20 cellular contexts compared by ENCODE assay signal in genomic region chr2:15667579-15668556, GRCh38.
DNase-seq lines count a peak whose midpoint lies in the region; ATAC-seq and TF ChIP-seq lines count a peak whose summit lies in the region.
"Had no signal": no experiment of that assay in that cellular context is flagged by ENCODE, and none has a peak within 500 bp of the region (broad histone marks: within the 10 kb centered on the region; RNA-seq: fewer than 3 reads in every experiment).

No MANE protein-coding gene starts in this region.

- H2AFZ ChIP-seq in neuronal stem cell (ENCODE audit: low read length): peak overlapping the region; percentile 10

- no peak overlapping the region for H3K4me2 ChIP-seq in neuronal stem cell (ENCODE audit: insufficient read depth, low read length, poor library complexity, severe bottlenecking)
- H3K4me2 ChIP-seq: KMS-11 had no signal

- H2BK15ac ChIP-seq in neuronal stem cell (ENCODE audit: low read length): no peak overlapping the region

- H3K14ac ChIP-seq in neuronal stem cell (ENCODE audit: low read length): no peak overlapping the region

- H3K18ac ChIP-seq in neuronal stem cell (ENCODE audit: low read length): no peak overlapping the region

- H3K4me1 Mint-ChIP-seq in activated CD8-positive, alpha-beta T cell treated with anti-CD3 and anti-CD28 coated beads, Interleukin-2, amount 10 ng/mL, durations not matched to agents 7 days and 5 days (ENCODE audit: low read depth): no peaks in the 10 kb centered on the region
- H3K4me1 Mint-ChIP-seq: activated CD4-positive, alpha-beta T cell treated with anti-CD3 and anti-CD28 coated beads, Interleukin-2, amount 10 ng/mL, durations not matched to agents 24 days and 14 days; naive thymus-derived CD8-positive, alpha-beta T cell had no signal

- CTCF ChIA-PET in GM10248 (lab: Yijun Ruan, JAX): no interaction called here
- CTCF ChIA-PET in activated CD8-positive, alpha-beta T cell treated with anti-CD3 and anti-CD28 coated beads, Interleukin-2, amount 10 ng/mL, durations not matched to agents 7 days and 5 days (lab: Charles Lee): no interaction called here

- no peaks in the 10 kb centered on the region for H3K36me3 Mint-ChIP-seq in activated CD8-positive, alpha-beta T cell treated with anti-CD3 and anti-CD28 coated beads, Interleukin-2, amount 10 ng/mL, durations not matched to agents 7 days and 5 days (ENCODE audit: low read depth)
- H3K36me3 Mint-ChIP-seq: activated naive CD8-positive, alpha-beta T cell had no signal

- peak; percentile 5 for DNase-seq in EL
- DNase-seq in SJCRH30: peak in 1 of 2 experiments; percentile 48
- peak; percentile 13 for DNase-seq in fibroblast of the aortic adventitia (ENCODE audit: low read depth)
- no peak for DNase-seq in neuronal stem cell (ENCODE audit: low spot score)
- DNase-seq in GM10248 (ENCODE audit: extremely low spot score): no peak
- DNase-seq in activated CD8-positive, alpha-beta T cell treated with anti-CD3 and anti-CD28 coated beads, Interleukin-2, amount 10 ng/mL, durations not matched to agents 7 days and 5 days: no peak
- DNase-seq in NCI-H524 (lab: John Stamatoyannopoulos, UW): no peak
- DNase-seq: activated CD4-positive, alpha-beta T cell treated with anti-CD3 and anti-CD28 coated beads, Interleukin-2, amount 10 ng/mL, durations not matched to agents 24 days and 14 days; cerebellar nuclear complex; H7; naive thymus-derived CD8-positive, alpha-beta T cell; NCI-H1436 treated with DMSO at 0.1 percent for 48 hours; NCI-H345; stimulated activated CD4-positive, alpha-beta T cell treated with anti-CD3 and anti-CD28 coated beads, Interleukin-2, amount 100 ng/mL, for 48 hours; T-helper 9 cell; upper lobe of left lung had no signal

- TF ChIP-seq CTCF in fibroblast of the aortic adventitia (IDR thresholded peaks at IDR 0.05; ENCODE audit: insufficient read depth, low read length): no peak
- TF ChIP-seq CTCF in GM10248 (IDR thresholded peaks at IDR 0.05; ENCODE audit: control extremely low read depth, extremely low read depth, low read depth, missing control alignments): no peak

- POLR2A ChIA-PET in GM10248 (lab: Yijun Ruan, JAX): no interaction called here
- POLR2A ChIA-PET in activated CD8-positive, alpha-beta T cell treated with anti-CD3 and anti-CD28 coated beads, Interleukin-2, amount 10 ng/mL, durations not matched to agents 7 days and 5 days (lab: Charles Lee): no interaction called here

- H3K27ac Mint-ChIP-seq in activated CD8-positive, alpha-beta T cell treated with anti-CD3 and anti-CD28 coated beads, Interleukin-2, amount 10 ng/mL, durations not matched to agents 7 days and 5 days: no peak overlapping the region
- H3K27ac Mint-ChIP-seq: activated CD4-positive, alpha-beta T cell treated with anti-CD3 and anti-CD28 coated beads, Interleukin-2, amount 10 ng/mL, durations not matched to agents 24 days and 14 days; activated naive CD8-positive, alpha-beta T cell; naive thymus-derived CD8-positive, alpha-beta T cell had no signal

- H2BK5ac ChIP-seq in neuronal stem cell (ENCODE audit: low read length): no peak overlapping the region

- H2AK5ac ChIP-seq in neuronal stem cell (ENCODE audit: low read depth, low read length): no peak overlapping the region

- no peak overlapping the region for H3K9ac ChIP-seq in neuronal stem cell (ENCODE audit: low read depth, low read length, poor library complexity)
- H3K9ac ChIP-seq: KMS-11 had no signal

- WGBS in neuronal stem cell (ENCODE audit: extremely low coverage in 2 of 2, insufficient read length in 2 of 2, insufficient replicate concordance in 1 of 2), 2 donors: 100% methylated on average over 1 of the region's 6 CpGs; no CpG with 5 or more reads in 1 of the 2 donors

- H4K91ac ChIP-seq in neuronal stem cell (ENCODE audit: low read depth, low read length, poor library complexity): no peak overlapping the region

- H3K4me1 ChIP-seq in SJCRH30: peaks cover 28% of the 10 kb centered on the region
- peaks cover 4 to 10% of the 10 kb centered on the region in 2 donors for H3K4me1 ChIP-seq in neuronal stem cell (ENCODE audit: control insufficient read depth in 2 of 2, insufficient read depth in 1 of 2, low read depth in 1 of 2, low read length in 2 of 2)
- H3K4me1 ChIP-seq: SJSA1, upper lobe of left lung had no signal

- no peak overlapping the region for H2BK120ac ChIP-seq in neuronal stem cell (ENCODE audit: low read depth, low read length)

- no peaks in the 10 kb centered on the region for H3K27me3 ChIP-seq in SJCRH30
- H3K27me3 ChIP-seq in neuronal stem cell (ENCODE audit: control insufficient read depth in 3 of 3, insufficient read depth in 3 of 3, low read depth in 1 of 3, low read length in 3 of 3): no peaks in the 10 kb centered on the region
- H3K27me3 ChIP-seq: SJSA1, upper lobe of left lung had no signal

- H3K9me3 Mint-ChIP-seq in activated CD8-positive, alpha-beta T cell treated with anti-CD3 and anti-CD28 coated beads, Interleukin-2, amount 10 ng/mL, durations not matched to agents 7 days and 5 days (ENCODE audit: insufficient read depth): no peaks in the 10 kb centered on the region
- H3K9me3 Mint-ChIP-seq: activated CD4-positive, alpha-beta T cell treated with anti-CD3 and anti-CD28 coated beads, Interleukin-2, amount 10 ng/mL, durations not matched to agents 24 days and 14 days had no signal

- H2BK12ac ChIP-seq in neuronal stem cell (ENCODE audit: low read length): no peak overlapping the region

- H3K4me3 ChIP-seq in SJCRH30 (peak overlapping the region; percentile 26), fibroblast of the aortic adventitia (ENCODE audit: low read depth, low read length) (no peak overlapping the region), neuronal stem cell (ENCODE audit: low read length in 2 of 2) (no peak overlapping the region)
- H3K4me3 ChIP-seq: SJSA1, upper lobe of left lung had no signal

- ATAC-seq in HG03108 (IDR thresholded peaks at IDR 0.05; ENCODE audit: unreplicated experiment): no peak
- no peak for ATAC-seq in activated CD8-positive, alpha-beta T cell treated with anti-CD3 and anti-CD28 coated beads, Interleukin-2, amount 10 ng/mL, durations not matched to agents 7 days and 5 days
- ATAC-seq: naive thymus-derived CD8-positive, alpha-beta T cell had no signal

- H3K9me3 ChIP-seq in SJCRH30 (replicated peaks) (0 out of 2 replicates have a peak, but pooled peaks cover 4% of the 10 kb centered on the region), neuronal stem cell (replicated peaks in 1 of 2; ENCODE audit: control insufficient read depth in 2 of 2, insufficient read depth in 1 of 2, low read depth in 1 of 2, low read length in 2 of 2) (peaks cover 0 to 5% of the 10 kb centered on the region in 2 donors)
- H3K9me3 ChIP-seq: SJSA1, upper lobe of left lung had no signal

- no peak overlapping the region for H3K4me3 Mint-ChIP-seq in activated CD8-positive, alpha-beta T cell treated with anti-CD3 and anti-CD28 coated beads, Interleukin-2, amount 10 ng/mL, durations not matched to agents 7 days and 5 days
- H3K4me3 Mint-ChIP-seq: activated CD4-positive, alpha-beta T cell treated with anti-CD3 and anti-CD28 coated beads, Interleukin-2, amount 10 ng/mL, durations not matched to agents 24 days and 14 days; activated naive CD8-positive, alpha-beta T cell; naive thymus-derived CD8-positive, alpha-beta T cell had no signal

- H3K4ac ChIP-seq in neuronal stem cell (ENCODE audit: low read length): no peak overlapping the region

- H3K36me3 ChIP-seq in SJCRH30 (no peaks in the 10 kb centered on the region), neuronal stem cell (replicated peaks in 1 of 2; ENCODE audit: control insufficient read depth in 2 of 2, insufficient read depth in 2 of 2, low read length in 2 of 2) (no peaks in the 10 kb centered on the region)
- H3K36me3 ChIP-seq: SJSA1, upper lobe of left lung had no signal

- no peak overlapping the region for H4K8ac ChIP-seq in neuronal stem cell (ENCODE audit: low read depth, low read length)

- H3K79me1 ChIP-seq in neuronal stem cell (ENCODE audit: low read depth, low read length): no peaks in the 10 kb centered on the region

- H3K27me3 Mint-ChIP-seq in activated CD8-positive, alpha-beta T cell treated with anti-CD3 and anti-CD28 coated beads, Interleukin-2, amount 10 ng/mL, durations not matched to agents 7 days and 5 days (ENCODE audit: low read depth): no peaks in the 10 kb centered on the region
- H3K27me3 Mint-ChIP-seq: activated CD4-positive, alpha-beta T cell treated with anti-CD3 and anti-CD28 coated beads, Interleukin-2, amount 10 ng/mL, durations not matched to agents 24 days and 14 days had no signal

- no peak overlapping the region for H3K23ac ChIP-seq in neuronal stem cell (ENCODE audit: low read depth, low read length, poor library complexity)

- H3K27ac ChIP-seq in SJCRH30 (peak overlapping the region; percentile 39), neuronal stem cell (replicated peaks; ENCODE audit: low read length) (no peak overlapping the region)
- H3K27ac ChIP-seq: KMS-11, SJSA1, upper lobe of left lung had no signal

Comparison
In these comparisons a context has a peak if more than half of its experiments do, and no peak if none do; other contexts are left out.
1. DNase-seq: peak in EL (single experiment) and fibroblast of the aortic adventitia (single experiment); none in neuronal stem cell (single experiment), GM10248 (single experiment), activated CD8-positive, alpha-beta T cell treated with anti-CD3 and anti-CD28 coated beads, Interleukin-2, amount 10 ng/mL, durations not matched to agents 7 days and 5 days (single experiment) and NCI-H524 (0 of 2).